ENCODE assay signal across 8 cellular contexts in genomic region chr1:156106624-156107488, GRCh38. TPM values are rescaled to one million over a fixed set of nuclear protein-coding genes. Genes with fewer than 3 reads are reported as not detected.
DNase-seq lines count a peak whose midpoint lies in the region; ATAC-seq and TF ChIP-seq lines count a peak whose summit lies in the region.

No MANE protein-coding gene starts in this region.

- H3K27ac Mint-ChIP-seq in CD4-positive, alpha-beta T cell = peak overlapping the region; percentile 94
- H3K27ac Mint-ChIP-seq in stimulated activated naive B cell treated with anti-CD40 and anti-IgM and Interleukin-4, amounts not matched to agents 10 μg/mL and 1 μg/mL and 100 μg/mL, for 72 hours = peak overlapping the region; percentile 98

- no peaks in the 10 kb centered on the region for H3K36me3 ChIP-seq in adipocyte (ENCODE audit: control insufficient read depth, insufficient read depth, low read length, severe bottlenecking)

- peaks cover 41% of the 10 kb centered on the region for H3K4me1 Mint-ChIP-seq in CD4-positive, alpha-beta T cell (ENCODE audit: low read depth)
- H3K4me1 Mint-ChIP-seq in stimulated activated naive B cell treated with anti-CD40 and anti-IgM and Interleukin-4, amounts not matched to agents 10 μg/mL and 1 μg/mL and 100 μg/mL, for 72 hours = peaks cover 64 to 83% of the 10 kb centered on the region in 2 donors

- peaks cover 4% of the 10 kb centered on the region for H3K36me3 Mint-ChIP-seq in CD4-positive, alpha-beta T cell (ENCODE audit: low read depth)
- peaks cover 0 to 9% of the 10 kb centered on the region in 2 donors for H3K36me3 Mint-ChIP-seq in stimulated activated naive B cell treated with anti-CD40 and anti-IgM and Interleukin-4, amounts not matched to agents 10 μg/mL and 1 μg/mL and 100 μg/mL, for 72 hours

- H3K9me3 ChIP-seq in CD4-positive, alpha-beta T cell (ENCODE audit: control insufficient read depth, low read length) = no peaks in the 10 kb centered on the region
- H3K9me3 ChIP-seq in adipocyte (ENCODE audit: control insufficient read depth, low read length) = no peaks in the 10 kb centered on the region

- CTCF ChIA-PET in CD4-positive, alpha-beta T cell (lab: Charles Lee) = interaction anchor here (1.0 to 4.0 kb wide), 6 partner anchors 8 to 118 kb away, joined by 3 to 41 read pairs (median 4); partner anchors contain the start of gene LMNA

- H3K27me3 Mint-ChIP-seq in CD4-positive, alpha-beta T cell = no peaks in the 10 kb centered on the region
- H3K27me3 Mint-ChIP-seq in stimulated activated naive B cell treated with anti-CD40 and anti-IgM and Interleukin-4, amounts not matched to agents 10 μg/mL and 1 μg/mL and 100 μg/mL, for 72 hours = no peaks in the 10 kb centered on the region

- no peak for DNase-seq in CD4-positive, alpha-beta T cell
- DNase-seq in adipocyte (ENCODE audit: low read depth) (peak; percentile 71), iPS-NIHi11 (ENCODE audit: low spot score) (peak; percentile 69), NOMO-1 treated with DMSO at 0.1 percent for 48 hours (lab: John Stamatoyannopoulos, UW; ENCODE audit: unreplicated experiment) (no peak), SIG-M5 treated with dmso at 0.1 percent for 504 hours (lab: John Stamatoyannopoulos, UW; ENCODE audit: unreplicated experiment) (no peak)
- no peak for DNase-seq in stimulated activated naive B cell treated with anti-CD40 and anti-IgM and Interleukin-4, amounts not matched to agents 10 μg/mL and 1 μg/mL and 100 μg/mL, for 72 hours

- no peak overlapping the region for H3K4me3 ChIP-seq in adipocyte (ENCODE audit: low read length)

- intact Hi-C loops in CD4-positive, alpha-beta T cell (cut with DNase I, micrococcal nuclease) = loop anchor here in 1 of 2 experiments (1.0 kb wide), 3 partner anchors 7 to 20 kb away; partner anchors contain the start of gene LMNA

- no peak for TF ChIP-seq CTCF in CD4-positive, alpha-beta T cell (IDR thresholded peaks at IDR 0.05)

- H3K27me3 ChIP-seq in CD4-positive, alpha-beta T cell (ENCODE audit: control insufficient read depth, insufficient read depth, low read length) = no peaks in the 10 kb centered on the region
- no peaks in the 10 kb centered on the region for H3K27me3 ChIP-seq in adipocyte (replicated peaks; ENCODE audit: control insufficient read depth, insufficient read depth, low read length)

- H3K4me1 ChIP-seq in adipocyte (ENCODE audit: control insufficient read depth, insufficient read depth, low read length) = peaks cover 75% of the 10 kb centered on the region

- no peaks in the 10 kb centered on the region for H3K9me3 Mint-ChIP-seq in CD4-positive, alpha-beta T cell
- H3K9me3 Mint-ChIP-seq in stimulated activated naive B cell treated with anti-CD40 and anti-IgM and Interleukin-4, amounts not matched to agents 10 μg/mL and 1 μg/mL and 100 μg/mL, for 72 hours = no peaks in the 10 kb centered on the region

- H3K4me3 Mint-ChIP-seq in CD4-positive, alpha-beta T cell = peak overlapping the region; percentile 62
- H3K4me3 Mint-ChIP-seq in stimulated activated naive B cell treated with anti-CD40 and anti-IgM and Interleukin-4, amounts not matched to agents 10 μg/mL and 1 μg/mL and 100 μg/mL, for 72 hours = peak overlapping the region; percentile 80 to 89

- ATAC-seq in CD4-positive, alpha-beta T cell (ENCODE audit: poor library complexity) = peak; percentile 15
- ATAC-seq in HG03060 (IDR thresholded peaks at IDR 0.05; ENCODE audit: low read depth, unreplicated experiment) (peak; percentile 12), HG03097 (IDR thresholded peaks at IDR 0.05; ENCODE audit: low FRiP score, unreplicated experiment) (no peak)
- peak; percentile 50 to 56 for ATAC-seq in stimulated activated naive B cell treated with anti-CD40 and anti-IgM and Interleukin-4, amounts not matched to agents 10 μg/mL and 1 μg/mL and 100 μg/mL, for 72 hours (replicated peaks)

- POLR2A ChIA-PET in CD4-positive, alpha-beta T cell (lab: Charles Lee) = interaction anchor here (0.9 to 2.3 kb wide), 7 partner anchors 9 to 106 kb away, joined by 3 to 22 read pairs (median 5); partner anchors contain the start of genes LMNA and PMF1

- H3K9ac ChIP-seq in adipocyte (ENCODE audit: low read length) = peak overlapping the region; percentile 61

- H3K27ac ChIP-seq in CD4-positive, alpha-beta T cell (ENCODE audit: low read depth, low read length) = peak overlapping the region; percentile 77

RNA-seq across cellular contexts. Expression of gene LMNA, which starts 7.7 kb away (rescaled TPM):
- total RNA-seq in CD4-positive, alpha-beta T cell = 100 to 1,000 TPM; 435 to 455 TPM

RNA-seq across cellular contexts. Expression of gene MEX3A, which starts 24.6 kb away (rescaled TPM):
- total RNA-seq in CD4-positive, alpha-beta T cell = under 1 TPM; 0.27 to 0.36 TPM

RNA-seq across cellular contexts. Expression of gene RAB25, which starts 45.9 kb away (rescaled TPM):
- total RNA-seq in CD4-positive, alpha-beta T cell = 1 to 10 TPM in 1 of 2 experiments, under 1 TPM in 1; 0.58 to 1.3 TPM

RNA-seq across cellular contexts. Expression of gene SEMA4A, which starts 46.5 kb away (rescaled TPM):
- 10 to 100 TPM in 1 of 2 experiments, 1 to 10 TPM in 1; 9.4 to 10.1 TPM for total RNA-seq in CD4-positive, alpha-beta T cell

RNA-seq across cellular contexts. Expression of gene LAMTOR2, which starts 52.3 kb away (rescaled TPM):
- 1 to 10 TPM; 7.0 to 8.7 TPM for total RNA-seq in CD4-positive, alpha-beta T cell

Comparison
In these comparisons a context has a peak if more than half of its experiments do, and no peak if none do; other contexts are left out.
1. DNase-seq: peak in adipocyte (single experiment) and iPS-NIHi11 (single experiment); none in CD4-positive, alpha-beta T cell (0 of 10), stimulated activated naive B cell treated with anti-CD40 and anti-IgM and Interleukin-4, amounts not matched to agents 10 μg/mL and 1 μg/mL and 100 μg/mL, for 72 hours (single experiment), NOMO-1 treated with DMSO at 0.1 percent for 48 hours (single experiment) and SIG-M5 treated with dmso at 0.1 percent for 504 hours (single experiment).